ENCODE assay signal across 26 cellular contexts in the genomic region with DNA sequence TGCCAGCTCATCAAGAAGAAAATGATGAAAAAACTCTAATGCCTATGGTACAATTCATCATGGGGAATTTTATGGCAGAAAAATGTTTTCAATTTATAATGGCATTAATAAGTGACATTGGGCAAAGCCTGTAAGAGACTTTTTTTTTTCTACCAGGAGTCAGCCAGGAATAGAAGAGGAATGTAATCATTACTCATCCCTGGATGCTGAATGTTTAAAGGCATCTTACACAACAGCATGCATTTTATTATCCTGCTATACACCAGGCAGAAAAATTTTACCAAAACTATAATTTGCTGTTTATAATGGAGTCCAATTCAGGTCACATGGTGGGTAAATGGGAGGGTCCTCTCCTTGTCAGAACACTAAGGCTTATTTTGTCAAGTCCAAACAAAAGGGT.
"Had no signal": no experiment of that assay in that cellular context is flagged by ENCODE, and none has a peak within 500 bp of the region (broad histone marks: within the 10 kb centered on the region; RNA-seq: fewer than 3 reads in every experiment).

No MANE protein-coding gene starts in this region.

- H3K4me3 ChIP-seq: ascending aorta, breast epithelium, esophagus muscularis mucosa, left lung, skin epidermis, suprapubic skin, transverse colon, uterus had no signal

- H3K4me1 ChIP-seq: ascending aorta, breast epithelium, esophagus muscularis mucosa, left lung, suprapubic skin, transverse colon, uterus had no signal

- H3K27me3 ChIP-seq: ascending aorta, breast epithelium, esophagus muscularis mucosa, left lung, suprapubic skin, transverse colon, uterus had no signal

- DNase-seq: activated CD4-positive, alpha-beta T cell treated with anti-CD3 and anti-CD28 coated beads, Interleukin-2, amount 10 ng/mL, durations not matched to agents 7 days and 5 days; activated CD4-positive, CD25-positive, alpha-beta regulatory T cell; activated CD8-positive, alpha-beta memory T cell treated with anti-CD3 and anti-CD28 coated beads, Interleukin-2, amount 50 U/mL, for 4 hours; activated effector memory CD4-positive, alpha-beta T cell treated with Interleukin-2 at 50 U/mL for 16 hours; activated naive CD4-positive, alpha-beta T cell treated with anti-CD3 and anti-CD28 coated beads, Interleukin-2, amount 10 ng/mL, durations not matched to agents 7 days and 5 days; activated naive CD8-positive, alpha-beta T cell treated with anti-CD3 and anti-CD28 coated beads, Interleukin-2, amount 50 U/mL, for 24 hours; activated T-cell treated with anti-CD3 and anti-CD28 coated beads, Interleukin-2, amount 50 U/mL, for 4 hours; cerebellar nuclear complex; cortex of kidney; effector CD4-positive, alpha-beta T cell; foreskin melanocyte; glutamatergic neuron; hypothalamus; left lung; stimulated activated CD4-positive, alpha-beta T cell treated with anti-CD3 and anti-CD28 coated beads, Interleukin-2, amount 100 ng/mL, for 48 hours; stimulated activated naive CD8-positive, alpha-beta T cell treated with anti-CD3 and anti-CD28 coated beads, Interleukin-15, amount 100 ng/mL, for 72 hours; T-helper 1 cell; T-helper 9 cell; transverse colon; uterus had no signal

- H3K27ac ChIP-seq: ascending aorta, breast epithelium, esophagus muscularis mucosa, left lung, skin epidermis, suprapubic skin, transverse colon, uterus had no signal

- H3K9me3 ChIP-seq: ascending aorta, breast epithelium, esophagus muscularis mucosa, left lung, suprapubic skin, transverse colon, uterus had no signal

- FAIRE-seq: keratinocyte had no signal

- ATAC-seq: activated naive CD8-positive, alpha-beta T cell treated with anti-CD3 and anti-CD28 coated beads, Interleukin-2, amount 50 U/mL, for 24 hours; activated T-cell treated with anti-CD3 and anti-CD28 coated beads, Interleukin-2, amount 50 U/mL, for 4 hours; left lung; stimulated activated naive CD8-positive, alpha-beta T cell treated with anti-CD3 and anti-CD28 coated beads, Interleukin-15, amount 100 ng/mL, for 72 hours had no signal

- H3K36me3 ChIP-seq: ascending aorta, breast epithelium, esophagus muscularis mucosa, left lung, suprapubic skin, transverse colon, uterus had no signal
